Comparison of ENCODE assay signal across 1 cellular context in the genomic region with DNA sequence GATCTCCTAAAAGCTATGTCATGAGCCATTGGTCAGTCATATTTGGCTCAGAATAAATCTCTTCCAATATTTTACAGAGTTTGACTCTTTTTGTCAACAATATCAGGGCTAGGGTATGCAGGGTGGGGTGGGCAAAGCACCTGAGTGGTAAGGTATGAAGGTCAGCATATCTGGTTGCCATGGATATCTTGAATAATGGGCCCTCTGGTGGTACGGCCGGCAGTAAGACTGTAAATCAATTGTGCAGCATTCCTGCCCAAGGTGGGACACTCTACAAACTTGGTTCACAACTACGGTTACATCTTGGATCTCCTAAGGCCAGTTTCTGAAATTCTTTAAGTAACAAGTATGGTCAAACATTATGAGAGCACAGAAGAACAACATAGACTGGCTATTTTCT.
TF ChIP-seq lines count a peak whose summit lies in the region.

No MANE protein-coding gene starts in this region.

TF ChIP-seq in K562, 482 proteins besides CTCF, POLR2A, EP300 and RAD21 (continued from another document):
- TF ChIP-seq, protein P1, sequence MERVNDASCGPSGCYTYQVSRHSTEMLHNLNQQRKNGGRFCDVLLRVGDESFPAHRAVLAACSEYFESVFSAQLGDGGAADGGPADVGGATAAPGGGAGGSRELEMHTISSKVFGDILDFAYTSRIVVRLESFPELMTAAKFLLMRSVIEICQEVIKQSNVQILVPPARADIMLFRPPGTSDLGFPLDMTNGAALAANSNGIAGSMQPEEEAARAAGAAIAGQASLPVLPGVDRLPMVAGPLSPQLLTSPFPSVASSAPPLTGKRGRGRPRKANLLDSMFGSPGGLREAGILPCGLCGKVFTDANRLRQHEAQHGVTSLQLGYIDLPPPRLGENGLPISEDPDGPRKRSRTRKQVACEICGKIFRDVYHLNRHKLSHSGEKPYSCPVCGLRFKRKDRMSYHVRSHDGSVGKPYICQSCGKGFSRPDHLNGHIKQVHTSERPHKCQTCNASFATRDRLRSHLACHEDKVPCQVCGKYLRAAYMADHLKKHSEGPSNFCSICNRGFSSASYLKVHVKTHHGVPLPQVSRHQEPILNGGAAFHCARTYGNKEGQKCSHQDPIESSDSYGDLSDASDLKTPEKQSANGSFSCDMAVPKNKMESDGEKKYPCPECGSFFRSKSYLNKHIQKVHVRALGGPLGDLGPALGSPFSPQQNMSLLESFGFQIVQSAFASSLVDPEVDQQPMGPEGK (CRISPR knock-in tag; IDR thresholded peaks at IDR 0.05; ENCODE audit: borderline replicate concordance) = no peak
- TF ChIP-seq NR2F6 (CRISPR knock-in tag; IDR thresholded peaks at IDR 0.05) (no peak), SRSF3 (IDR thresholded peaks at IDR 0.05; ENCODE audit: insufficient read depth, low read length) (no peak), CBFB (CRISPR knock-in tag; IDR thresholded peaks at IDR 0.05) (no peak), NFRKB (IDR thresholded peaks at IDR 0.05; ENCODE audit: low read depth) (no peak), BCL6 (CRISPR knock-in tag; IDR thresholded peaks at IDR 0.05) (no peak), ESRRB (CRISPR knock-in tag; IDR thresholded peaks at IDR 0.05; ENCODE audit: borderline replicate concordance) (no peak), TBP (optimal IDR thresholded peaks at IDR 0.05; ENCODE audit: low read depth, low read length) (no peak), ZNF174 (CRISPR knock-in tag; IDR thresholded peaks at IDR 0.05) (no peak), ZNF143 (CRISPR knock-in tag; IDR thresholded peaks at IDR 0.05) (no peak), DDX20 (tag; IDR thresholded peaks at IDR 0.05; ENCODE audit: low read depth) (no peak), CHD1 (IDR thresholded peaks at IDR 0.05; ENCODE audit: low read length) (no peak), NBN (IDR thresholded peaks at IDR 0.05; ENCODE audit: low read depth) (no peak), E2F6 (IDR thresholded peaks at IDR 0.05; ENCODE audit: borderline replicate concordance in 1 of 2, extremely low read depth in 1 of 2, insufficient read depth in 1 of 2, insufficient read length in 1 of 2, low read depth in 1 of 2, low read length in 1 of 2, poor library complexity in 1 of 2, severe bottlenecking in 1 of 2) (no peak), SMARCA4 (IDR thresholded peaks at IDR 0.05) (no peak), CBX5 (IDR thresholded peaks at IDR 0.05; ENCODE audit: borderline replicate concordance, low read depth) (no peak)
